36 cellular contexts compared by ENCODE assay signal in the genomic region with DNA sequence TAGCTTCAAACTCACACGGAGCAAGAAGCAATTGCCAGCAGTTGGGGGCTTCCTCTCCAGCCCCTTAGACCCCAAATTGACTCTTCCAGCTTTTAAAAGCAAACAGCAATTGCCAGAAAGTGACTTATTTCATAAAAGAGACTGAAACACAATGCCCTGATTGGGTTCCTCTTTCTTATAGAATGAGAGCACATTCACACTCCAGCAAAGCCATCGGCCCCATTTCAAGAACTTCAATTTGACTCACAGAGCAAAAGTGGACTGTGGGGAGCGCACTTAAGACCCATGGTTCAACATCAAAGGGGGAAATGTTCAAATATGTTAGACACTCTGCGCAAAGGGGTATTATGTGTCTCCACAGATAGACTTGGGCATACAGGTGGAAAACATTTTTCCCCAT.
"Had no signal": no experiment of that assay in that cellular context is flagged by ENCODE, and none has a peak within 500 bp of the region (broad histone marks: within the 10 kb centered on the region; RNA-seq: fewer than 3 reads in every experiment).

No MANE protein-coding gene starts in this region.

- H3K4me3 ChIP-seq: adrenal gland, body of pancreas, colonic mucosa, esophagus squamous epithelium, left lung, lower lobe of right lung, pancreas, prostate gland, skin epidermis, vagina had no signal

- H3K27me3 ChIP-seq: adrenal gland, body of pancreas, colonic mucosa, left lung, pancreas, vagina had no signal

- H3K27me3 Mint-ChIP-seq: activated CD4-positive, alpha-beta memory T cell treated with anti-CD3 and anti-CD28 coated beads for 36 hours; activated naive CD8-positive, alpha-beta T cell treated with anti-CD3 and anti-CD28 coated beads for 36 hours; naive thymus-derived CD8-positive, alpha-beta T cell; stimulated activated naive CD8-positive, alpha-beta T cell treated with anti-CD3 and anti-CD28 coated beads, Interleukin-15, amount 100 ng/mL, for 72 hours had no signal

- ATAC-seq: body of pancreas; left lung; lower lobe of right lung; naive thymus-derived CD8-positive, alpha-beta T cell; pancreas; sciatic nerve; stimulated activated memory B cell treated with anti-CD40 and anti-IgM and Interleukin-4, amounts not matched to agents 10 μg/mL and 1 μg/mL and 100 μg/mL, for 72 hours; stimulated activated naive CD8-positive, alpha-beta T cell treated with anti-CD3 and anti-CD28 coated beads, Interleukin-15, amount 100 ng/mL, for 72 hours had no signal

- H3K36me3 Mint-ChIP-seq: activated CD4-positive, alpha-beta memory T cell treated with anti-CD3 and anti-CD28 coated beads for 36 hours; activated naive CD8-positive, alpha-beta T cell treated with anti-CD3 and anti-CD28 coated beads for 36 hours; naive thymus-derived CD8-positive, alpha-beta T cell; stimulated activated memory B cell treated with anti-CD40 and anti-IgM and Interleukin-4, amounts not matched to agents 10 μg/mL and 1 μg/mL and 100 μg/mL, for 72 hours; type B pancreatic cell had no signal

- H3K27ac Mint-ChIP-seq: activated CD4-positive, alpha-beta memory T cell treated with anti-CD3 and anti-CD28 coated beads for 36 hours; activated naive CD4-positive, alpha-beta T cell treated with anti-CD3 and anti-CD28 coated beads for 36 hours; activated naive CD8-positive, alpha-beta T cell treated with anti-CD3 and anti-CD28 coated beads for 36 hours; activated T-helper 1 cell treated with anti-CD3 and anti-CD28 coated beads, Interleukin-12 subunit alpha, Interleukin-12 subunit beta, Interleukin-2, Interleukin-4 antibody, amounts not matched to agents 30 ng/mL and 10 ng/mL and 1 ng/mL, durations not matched to agents 14 hours and 24 hours and 36 hours; naive thymus-derived CD8-positive, alpha-beta T cell; stimulated activated memory B cell treated with anti-CD40 and anti-IgM and Interleukin-4, amounts not matched to agents 10 μg/mL and 1 μg/mL and 100 μg/mL, for 72 hours; stimulated activated naive CD8-positive, alpha-beta T cell treated with anti-CD3 and anti-CD28 coated beads, Interleukin-15, amount 100 ng/mL, for 72 hours; type B pancreatic cell had no signal

- H3K4me3 Mint-ChIP-seq: activated CD4-positive, alpha-beta memory T cell treated with anti-CD3 and anti-CD28 coated beads for 36 hours; activated naive CD4-positive, alpha-beta T cell treated with anti-CD3 and anti-CD28 coated beads for 36 hours; activated naive CD8-positive, alpha-beta T cell treated with anti-CD3 and anti-CD28 coated beads for 36 hours; activated T-helper 1 cell treated with anti-CD3 and anti-CD28 coated beads, Interleukin-12 subunit alpha, Interleukin-12 subunit beta, Interleukin-2, Interleukin-4 antibody, amounts not matched to agents 30 ng/mL and 10 ng/mL and 1 ng/mL, durations not matched to agents 14 hours and 24 hours and 36 hours; naive thymus-derived CD8-positive, alpha-beta T cell; neural crest cell; stimulated activated memory B cell treated with anti-CD40 and anti-IgM and Interleukin-4, amounts not matched to agents 10 μg/mL and 1 μg/mL and 100 μg/mL, for 72 hours; stimulated activated naive CD8-positive, alpha-beta T cell treated with anti-CD3 and anti-CD28 coated beads, Interleukin-15, amount 100 ng/mL, for 72 hours; type B pancreatic cell had no signal

- DNase-seq: activated CD4-positive, alpha-beta memory T cell treated with anti-CD3 and anti-CD28 coated beads for 36 hours; activated CD4-positive, alpha-beta T cell treated with anti-CD3 and anti-CD28 coated beads for 4 hours; activated CD8-positive, alpha-beta memory T cell treated with anti-CD3 and anti-CD28 coated beads, Interleukin-2, amount 50 U/mL, for 4 hours; activated effector memory CD4-positive, alpha-beta T cell treated with anti-CD3 and anti-CD28 coated beads, Interleukin-2, amount 50 U/mL, for 16 hours; activated naive CD4-positive, alpha-beta T cell treated with anti-CD3 and anti-CD28 coated beads for 36 hours; activated naive CD8-positive, alpha-beta T cell treated with anti-CD3 and anti-CD28 coated beads for 36 hours; activated T-cell treated with anti-CD3 and anti-CD28 coated beads, Interleukin-2, amount 50 U/mL, for 1 hour; adrenal gland; aorta; body of pancreas; cerebellar nuclear complex; colonic mucosa; effector CD8-positive, alpha-beta T cell; esophagus squamous epithelium; foreskin melanocyte; left lung; lower lobe of right lung; mesenchymal stem cell; naive thymus-derived CD8-positive, alpha-beta T cell; nucleus accumbens; pancreas; retina; stimulated activated CD4-positive, alpha-beta T cell treated with anti-CD3 and anti-CD28 coated beads, Interleukin-12 subunit alpha, Interleukin-12 subunit beta, amount 100 ng/mL, for 4 hours; stimulated activated CD4-positive, alpha-beta T cell treated with anti-CD3 and anti-CD28 coated beads, Interleukin-4, amount 100 ng/mL, for 24 hours; stimulated activated naive CD8-positive, alpha-beta T cell treated with anti-CD3 and anti-CD28 coated beads, Interleukin-15, amount 100 ng/mL, for 72 hours; substantia nigra had no signal

- H3K4me1 ChIP-seq: adrenal gland, colonic mucosa, left lung, lower lobe of right lung, prostate gland, vagina had no signal

- H3K4me1 Mint-ChIP-seq: activated naive CD8-positive, alpha-beta T cell treated with anti-CD3 and anti-CD28 coated beads for 36 hours; stimulated activated naive CD8-positive, alpha-beta T cell treated with anti-CD3 and anti-CD28 coated beads, Interleukin-15, amount 100 ng/mL, for 72 hours had no signal

- H3K9me3 ChIP-seq: adrenal gland, body of pancreas, colonic mucosa, esophagus squamous epithelium, left lung, lower lobe of right lung, pancreas, prostate gland, vagina had no signal

- H3K36me3 ChIP-seq: adrenal gland, colonic mucosa, esophagus squamous epithelium, left lung, lower lobe of right lung, pancreas, prostate gland, vagina had no signal

- H3K9me3 Mint-ChIP-seq: activated CD4-positive, alpha-beta memory T cell treated with anti-CD3 and anti-CD28 coated beads for 36 hours; activated naive CD4-positive, alpha-beta T cell treated with anti-CD3 and anti-CD28 coated beads for 36 hours; activated naive CD8-positive, alpha-beta T cell treated with anti-CD3 and anti-CD28 coated beads for 36 hours; activated T-helper 1 cell treated with anti-CD3 and anti-CD28 coated beads, Interleukin-12 subunit alpha, Interleukin-12 subunit beta, Interleukin-2, Interleukin-4 antibody, amounts not matched to agents 30 ng/mL and 10 ng/mL and 1 ng/mL, durations not matched to agents 14 hours and 24 hours and 36 hours; naive thymus-derived CD8-positive, alpha-beta T cell; neural crest cell; stimulated activated memory B cell treated with anti-CD40 and anti-IgM and Interleukin-4, amounts not matched to agents 10 μg/mL and 1 μg/mL and 100 μg/mL, for 72 hours; stimulated activated naive CD8-positive, alpha-beta T cell treated with anti-CD3 and anti-CD28 coated beads, Interleukin-15, amount 100 ng/mL, for 72 hours; type B pancreatic cell had no signal

- H3K27ac ChIP-seq: adrenal gland, body of pancreas, colonic mucosa, epithelial cell of prostate, esophagus squamous epithelium, left lung, lower lobe of right lung, pancreas, prostate gland, skin epidermis, vagina, VCaP had no signal
